In the genomic region with DNA sequence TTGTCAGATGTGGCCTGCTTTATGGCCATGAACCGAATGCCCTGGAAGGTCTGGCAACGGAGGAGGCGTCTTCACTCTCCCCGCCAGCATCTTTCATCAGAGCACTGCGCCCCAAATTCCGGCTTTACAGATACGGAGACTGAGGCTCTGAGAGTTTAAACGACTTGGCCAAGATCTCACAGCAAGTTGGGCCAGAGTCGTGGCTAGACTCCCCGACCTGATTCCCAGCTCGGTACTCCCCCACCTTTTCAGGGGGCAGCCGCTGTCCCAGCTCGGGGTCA, we compare ENCODE assay signal across 1 cellular context.
A peak's percentile ranks its signal among the peaks of the same experiment; 100 is the strongest.
TF ChIP-seq lines count a peak whose summit lies in the region.

No MANE protein-coding gene starts in this region.

TF ChIP-seq in HepG2, 621 proteins besides CTCF, POLR2A, EP300 and RAD21 (continued from another document):
- TF ChIP-seq ZNF790 (CRISPR knock-in tag; IDR thresholded peaks at IDR 0.05; ENCODE audit: borderline replicate concordance): no peak
- no peak for TF ChIP-seq SKI (IDR thresholded peaks at IDR 0.05; ENCODE audit: partially characterized antibody)
- no peak for TF ChIP-seq DNMT1 (CRISPR knock-in tag; IDR thresholded peaks at IDR 0.05)
- TF ChIP-seq HNRNPK (IDR thresholded peaks at IDR 0.05; ENCODE audit: low read depth, low read length, poor library complexity, severe bottlenecking): no peak
- no peak for TF ChIP-seq SIX4 (CRISPR knock-in tag; IDR thresholded peaks at IDR 0.05)
- TF ChIP-seq ZNF17 (CRISPR knock-in tag; IDR thresholded peaks at IDR 0.05): no peak
- TF ChIP-seq TFDP1 (CRISPR knock-in tag; IDR thresholded peaks at IDR 0.05; ENCODE audit: borderline replicate concordance): no peak
- TF ChIP-seq ZNF138 (CRISPR knock-in tag; IDR thresholded peaks at IDR 0.05; ENCODE audit: low read depth): 0 out of 2 replicates have a peak, but pooled peaks have one; percentile 42
- TF ChIP-seq ZBTB46 (CRISPR knock-in tag; IDR thresholded peaks at IDR 0.05; ENCODE audit: borderline replicate concordance): 0 out of 2 replicates have a peak, but pooled peaks have one; percentile 13
- 0 out of 2 replicates have a peak, but pooled peaks have one; percentile 44 for TF ChIP-seq TIGD3 (CRISPR knock-in tag; IDR thresholded peaks at IDR 0.05; ENCODE audit: borderline replicate concordance)
- TF ChIP-seq WIZ (CRISPR knock-in tag; IDR thresholded peaks at IDR 0.05): no peak
- TF ChIP-seq HCFC1 (IDR thresholded peaks at IDR 0.05; ENCODE audit: low read depth, low read length): no peak
- TF ChIP-seq GABPB1 (CRISPR knock-in tag; IDR thresholded peaks at IDR 0.05): no peak
- TF ChIP-seq EZH2 (conservative IDR thresholded peaks at IDR 0.05; ENCODE audit: low read depth, low read length): 0 out of 2 replicates have a peak, but pooled peaks have one; percentile 92
- no peak for TF ChIP-seq ATF5 (CRISPR knock-in tag; IDR thresholded peaks at IDR 0.05; ENCODE audit: low read depth)
- no peak for TF ChIP-seq ZNF709 (CRISPR knock-in tag; IDR thresholded peaks at IDR 0.05)
- TF ChIP-seq ZNF44 (CRISPR knock-in tag; IDR thresholded peaks at IDR 0.05): no peak
- TF ChIP-seq ZNF451 (CRISPR knock-in tag; IDR thresholded peaks at IDR 0.05): no peak
- TF ChIP-seq U2AF2 (IDR thresholded peaks at IDR 0.05; ENCODE audit: low read depth, low read length): no peak
- TF ChIP-seq ARNT2 (CRISPR knock-in tag; IDR thresholded peaks at IDR 0.05; ENCODE audit: low read depth): 0 out of 2 replicates have a peak, but pooled peaks have one; percentile 21
- TF ChIP-seq, protein P1, sequence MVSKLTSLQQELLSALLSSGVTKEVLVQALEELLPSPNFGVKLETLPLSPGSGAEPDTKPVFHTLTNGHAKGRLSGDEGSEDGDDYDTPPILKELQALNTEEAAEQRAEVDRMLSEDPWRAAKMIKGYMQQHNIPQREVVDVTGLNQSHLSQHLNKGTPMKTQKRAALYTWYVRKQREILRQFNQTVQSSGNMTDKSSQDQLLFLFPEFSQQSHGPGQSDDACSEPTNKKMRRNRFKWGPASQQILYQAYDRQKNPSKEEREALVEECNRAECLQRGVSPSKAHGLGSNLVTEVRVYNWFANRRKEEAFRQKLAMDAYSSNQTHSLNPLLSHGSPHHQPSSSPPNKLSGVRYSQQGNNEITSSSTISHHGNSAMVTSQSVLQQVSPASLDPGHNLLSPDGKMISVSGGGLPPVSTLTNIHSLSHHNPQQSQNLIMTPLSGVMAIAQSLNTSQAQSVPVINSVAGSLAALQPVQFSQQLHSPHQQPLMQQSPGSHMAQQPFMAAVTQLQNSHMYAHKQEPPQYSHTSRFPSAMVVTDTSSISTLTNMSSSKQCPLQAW (CRISPR knock-in tag; IDR thresholded peaks at IDR 0.05): 0 out of 2 replicates have a peak, but pooled peaks have one; percentile 11
- no peak for TF ChIP-seq ZNF33A (CRISPR knock-in tag; IDR thresholded peaks at IDR 0.05; ENCODE audit: borderline replicate concordance)
- TF ChIP-seq PHF20 (CRISPR knock-in tag; IDR thresholded peaks at IDR 0.05): no peak
- no peak for TF ChIP-seq STAG1 (CRISPR knock-in tag; IDR thresholded peaks at IDR 0.05)
- 0 out of 2 replicates have a peak, but pooled peaks have one; percentile 14 for TF ChIP-seq MEIS1 (CRISPR knock-in tag; IDR thresholded peaks at IDR 0.05; ENCODE audit: borderline replicate concordance)
- no peak for TF ChIP-seq ZNF367 (CRISPR knock-in tag; IDR thresholded peaks at IDR 0.05; ENCODE audit: borderline replicate concordance)
- TF ChIP-seq MTF2 (CRISPR knock-in tag; IDR thresholded peaks at IDR 0.05; ENCODE audit: borderline replicate concordance): peak; percentile 7; the same call in 1 of the 2 replicates
- TF ChIP-seq ATF1 (CRISPR knock-in tag; IDR thresholded peaks at IDR 0.05): no peak
- TF ChIP-seq ZNF740 (CRISPR knock-in tag; IDR thresholded peaks at IDR 0.05): no peak
- no peak for TF ChIP-seq HNF1A (IDR thresholded peaks at IDR 0.05; ENCODE audit: low read depth)
- TF ChIP-seq HNF1A (CRISPR knock-in tag; IDR thresholded peaks at IDR 0.05; ENCODE audit: borderline replicate concordance): peak; percentile 43; the same call in 1 of the 2 replicates
- no peak for TF ChIP-seq ZNF746 (CRISPR knock-in tag; IDR thresholded peaks at IDR 0.05)
TF ChIP-seq in HepG2: peak in this region for 10.
